In genomic region chr21:46154955-46155513, GRCh38 we compare ENCODE assay signal across 1 cellular context.
TF ChIP-seq lines count a peak whose summit lies in the region.

No MANE protein-coding gene starts in this region.

TF ChIP-seq in SK-N-SH, 30 proteins besides CTCF, POLR2A, EP300 and RAD21 (continued from another document):
- no peak for TF ChIP-seq USF1 (IDR thresholded peaks at IDR 0.05; ENCODE audit: borderline replicate concordance, low read depth)
- no peak for TF ChIP-seq ELF1 (IDR thresholded peaks at IDR 0.05)
- TF ChIP-seq EZH2phosphoT487 (IDR thresholded peaks at IDR 0.05; ENCODE audit: borderline replicate concordance, low read depth) = no peak
- TF ChIP-seq SIN3A (IDR thresholded peaks at IDR 0.05; ENCODE audit: borderline replicate concordance, low read depth, low read length) = no peak
- no peak for TF ChIP-seq GATA2 (CRISPR knock-in tag; IDR thresholded peaks at IDR 0.05)
- no peak for TF ChIP-seq NRF1 (IDR thresholded peaks at IDR 0.05; ENCODE audit: low read depth, low read length)
- TF ChIP-seq JUND (IDR thresholded peaks at IDR 0.05) = no peak
- TF ChIP-seq MXI1 (IDR thresholded peaks at IDR 0.05; ENCODE audit: low read depth, low read length) = no peak
